Comparison of ENCODE assay signal across 20 cellular contexts in genomic region chr13:51291341-51291740, GRCh38. TPM values are rescaled to one million over a fixed set of nuclear protein-coding genes. Genes with fewer than 3 reads are reported as not detected.
DNase-seq lines count a peak whose midpoint lies in the region; ATAC-seq and TF ChIP-seq lines count a peak whose summit lies in the region.
"Had no signal": no experiment of that assay in that cellular context is flagged by ENCODE, and none has a peak within 500 bp of the region (broad histone marks: within the 10 kb centered on the region; RNA-seq: fewer than 3 reads in every experiment).

No MANE protein-coding gene starts in this region.

- no peak overlapping the region for H3K4me3 Mint-ChIP-seq in T-helper 17 cell
- H3K4me3 Mint-ChIP-seq: activated CD8-positive, alpha-beta T cell treated with anti-CD3 and anti-CD28 coated beads, Interleukin-2, amount 10 ng/mL, durations not matched to agents 7 days and 5 days; naive B cell had no signal

- H3K9me3 ChIP-seq in T-helper 17 cell (ENCODE audit: control insufficient read depth, low read length, poor library complexity, severe bottlenecking) (no peaks in the 10 kb centered on the region), sigmoid colon (no peaks in the 10 kb centered on the region)
- H3K9me3 ChIP-seq: BLaER1, psoas muscle, stomach had no signal

- peaks cover 22% of the 10 kb centered on the region for H3K27me3 Mint-ChIP-seq in T-helper 17 cell

- no peak for ATAC-seq in T-helper 17 cell
- no peak for ATAC-seq in GM21360 (IDR thresholded peaks at IDR 0.05; ENCODE audit: unreplicated experiment)
- no peak for ATAC-seq in HG03159 (IDR thresholded peaks at IDR 0.05; ENCODE audit: unreplicated experiment)
- ATAC-seq: activated CD8-positive, alpha-beta T cell treated with anti-CD3 and anti-CD28 coated beads, Interleukin-2, amount 10 ng/mL, durations not matched to agents 7 days and 5 days; left lobe of liver; psoas muscle had no signal

- no peak for TF ChIP-seq EP300 in sigmoid colon (IDR thresholded peaks at IDR 0.05)

- H3K4me1 ChIP-seq in sigmoid colon: peaks cover 0 to 22% (median 21%) of the 10 kb centered on the region in 4 donors
- H3K4me1 ChIP-seq: BLaER1, psoas muscle had no signal

- no peak overlapping the region for H3K4me3 ChIP-seq in sigmoid colon
- H3K4me3 ChIP-seq: BLaER1, psoas muscle, stomach had no signal

- no peak for TF ChIP-seq CTCF in sigmoid colon (IDR thresholded peaks at IDR 0.05)

- DNase-seq in H4 (ENCODE audit: low spot score): peak; percentile 3
- no peak for DNase-seq in T-helper 17 cell
- DNase-seq in fibroblast of peridontal ligament (ENCODE audit: extremely low read depth): peak; percentile 25
- DNase-seq in sigmoid colon: no peak
- no peak for DNase-seq in medulla oblongata (ENCODE audit: extremely low spot score)
- no peak for DNase-seq in NCI-H1092 treated with DMSO at 0.1 percent for 48 hours (lab: John Stamatoyannopoulos, UW)
- DNase-seq: activated CD8-positive, alpha-beta T cell treated with anti-CD3 and anti-CD28 coated beads, Interleukin-2, amount 10 ng/mL, durations not matched to agents 7 days and 5 days; dermis blood vessel endothelial cell; DMS153; naive B cell; NCI-H187; psoas muscle; stomach; WERI-Rb-1 had no signal

- peak overlapping the region in 3 of 4 donors; percentile 26 to 74 (median 67) for H3K27ac ChIP-seq in sigmoid colon
- H3K27ac ChIP-seq: BLaER1, psoas muscle, WERI-Rb-1 had no signal

- no peak for TF ChIP-seq POLR2A in sigmoid colon (IDR thresholded peaks at IDR 0.05)

- H3K27ac Mint-ChIP-seq in T-helper 17 cell: peak overlapping the region; percentile 22
- H3K27ac Mint-ChIP-seq: activated CD8-positive, alpha-beta T cell treated with anti-CD3 and anti-CD28 coated beads, Interleukin-2, amount 10 ng/mL, durations not matched to agents 7 days and 5 days; activated T-helper 2 cell treated with anti-CD3 and anti-CD28 coated beads, Interferon-gamma antibody, Interleukin-2, Interleukin-4, amounts not matched to agents 10 μg/mL and 5 μg/mL and 100 μg/mL, durations not matched to agents 14 hours and 24 hours and 36 hours; naive B cell had no signal

- peaks cover 5% of the 10 kb centered on the region for H3K36me3 Mint-ChIP-seq in T-helper 17 cell (ENCODE audit: low read depth)
- H3K36me3 Mint-ChIP-seq: naive B cell had no signal

- no peaks in the 10 kb centered on the region for H3K36me3 ChIP-seq in sigmoid colon
- H3K36me3 ChIP-seq: BLaER1, stomach, WERI-Rb-1 had no signal

- intact Hi-C loops in sigmoid colon (cut with DNase I): no loop called here

- H3K4me1 Mint-ChIP-seq in T-helper 17 cell: peaks cover 8% of the 10 kb centered on the region
- H3K4me1 Mint-ChIP-seq: naive B cell had no signal

- 81 to 83% methylated on average over 5 of the region's 5 CpGs for WGBS in sigmoid colon, 2 donors

- H3K27me3 ChIP-seq in sigmoid colon: no peaks in the 10 kb centered on the region
- H3K27me3 ChIP-seq: BLaER1, stomach had no signal

RNA-seq across cellular contexts. Expression of gene SERPINE3, which starts 48.1 kb away (rescaled TPM):
- not detected in 2 replicates for total RNA-seq in H4 (2014; rRNA removed; shearing (Covaris generic))
- total RNA-seq in T-helper 17 cell: not detected
- under 1 TPM in 1 of 4 donors, not detected in 3; 0.33 TPM for total RNA-seq in sigmoid colon
- polyA plus RNA-seq in sigmoid colon: not detected
- total RNA-seq: activated CD8-positive, alpha-beta T cell treated with anti-CD3 and anti-CD28 coated beads, Interleukin-2, amount 10 ng/mL, durations not matched to agents 7 days and 5 days; activated T-helper 2 cell treated with anti-CD3 and anti-CD28 coated beads, Interferon-gamma antibody, Interleukin-2, Interleukin-4, amounts not matched to agents 10 μg/mL and 5 μg/mL and 100 μg/mL, durations not matched to agents 14 hours and 24 hours and 36 hours; dermis blood vessel endothelial cell; left lobe of liver; NCI-H460; psoas muscle had no signal
- polyA plus RNA-seq: stomach had no signal

Comparison
In these comparisons a context has a peak if more than half of its experiments do, and no peak if none do; other contexts are left out.
1. DNase-seq: peak in H4 (single experiment) and fibroblast of peridontal ligament (single experiment); none in T-helper 17 cell (0 of 3), sigmoid colon (single experiment), medulla oblongata (single experiment) and NCI-H1092 treated with DMSO at 0.1 percent for 48 hours (single experiment).